In genomic region chr2:86732040-86732439, GRCh38 we compare ENCODE assay signal across 2 cellular contexts. TPM values are rescaled to one million over a fixed set of nuclear protein-coding genes. Genes with fewer than 3 reads are reported as not detected.
"Had no signal": no experiment of that assay in that cellular context is flagged by ENCODE, and none has a peak within 500 bp of the region (broad histone marks: within the 10 kb centered on the region; RNA-seq: fewer than 3 reads in every experiment).

No MANE protein-coding gene starts in this region.

RNA-seq across cellular contexts. Expression of gene CD8A, which starts 58.7 kb away (rescaled TPM):
- total RNA-seq: cardiac muscle cell, chondrocyte had no signal
- polyA plus RNA-seq: cardiac muscle cell had no signal
